In genomic region chr11:6320411-6321207, GRCh38 we compare ENCODE assay signal across 8 cellular contexts. TPM values are rescaled to one million over a fixed set of nuclear protein-coding genes. Genes with fewer than 3 reads are reported as not detected.
DNase-seq lines count a peak whose midpoint lies in the region; ATAC-seq and TF ChIP-seq lines count a peak whose summit lies in the region.

Gene CAVIN3 (minus strand): TSS chr11:6320501. CDS start chr11:6320476, 25 bp downstream.

- H2AFZ ChIP-seq in GM23338 (peak within 1 kb of the TSS; percentile 52), PC-9 (peak within 1 kb of the TSS; percentile 69)

- H3K4me1 ChIP-seq in GM23338 (ENCODE audit: insufficient read depth) (peaks cover 42% of the 10 kb centered on the region), PC-9 (replicated peaks; ENCODE audit: insufficient read depth) (no peaks in the 10 kb centered on the region)

- peak within 1 kb of the TSS; percentile 74 for H3K4me3 ChIP-seq in GM23338
- peak within 1 kb of the TSS; percentile 46 for H3K4me3 ChIP-seq in PC-9
- H3K4me3 ChIP-seq in brain microvascular endothelial cell (ENCODE audit: low read depth, low read length): peak within 1 kb of the TSS; percentile 81
- H3K4me3 ChIP-seq in iPS-18c (ENCODE audit: insufficient read depth, low read depth, low read length): peak within 1 kb of the TSS; percentile 73

- H3K27me3 ChIP-seq in GM23338 (ENCODE audit: insufficient read depth) (peaks cover 21% of the 10 kb centered on the region), PC-9 (ENCODE audit: insufficient read depth, low read depth) (no peaks in the 10 kb centered on the region), brain microvascular endothelial cell (replicated peaks) (no peaks in the 10 kb centered on the region)

- CTCF ChIA-PET in PC-9 (lab: Charles Lee): no interaction called here

- H3K9me3 Mint-ChIP-seq in GM23338: no peaks in the 10 kb centered on the region; the same call in 1 of the 3 replicates

- no peak for TF ChIP-seq CTCF in GM23338 (conservative IDR thresholded peaks at IDR 0.05; ENCODE audit: low read depth in 2 of 2)
- TF ChIP-seq CTCF in PC-9 (conservative IDR thresholded peaks at IDR 0.05): no peak
- no peak for TF ChIP-seq CTCF in brain microvascular endothelial cell (IDR thresholded peaks at IDR 0.05; ENCODE audit: low read depth, low read length, missing control alignments)

- no peaks in the 10 kb centered on the region for H3K36me3 ChIP-seq in GM23338 (ENCODE audit: insufficient read depth)
- no peaks in the 10 kb centered on the region for H3K36me3 ChIP-seq in PC-9 (ENCODE audit: low read depth)
- peaks cover 2% of the 10 kb centered on the region for H3K36me3 ChIP-seq in brain microvascular endothelial cell (replicated peaks)

- H3K27ac ChIP-seq in GM23338 (ENCODE audit: low read depth): peak within 1 kb of the TSS; percentile 83
- no peak within 1 kb of the TSS for H3K27ac ChIP-seq in PC-9
- peak within 1 kb of the TSS; percentile 99 for H3K27ac ChIP-seq in brain microvascular endothelial cell

- H3K36me3 Mint-ChIP-seq in GM23338 (ENCODE audit: low read depth): no peaks in the 10 kb centered on the region; the same call in 1 of the 3 replicates

- no TSS peak for BruUV-seq in PC-9 (replicated peaks; lab: Mats Ljungman, UMichigan)

- no peaks in the 10 kb centered on the region for H3K79me2 ChIP-seq in GM23338 (replicated peaks; ENCODE audit: insufficient read depth)
- no peaks in the 10 kb centered on the region for H3K79me2 ChIP-seq in PC-9 (ENCODE audit: low read depth)

- ATAC-seq in GM23338 (peak; percentile 54), HG03439 (IDR thresholded peaks at IDR 0.05; ENCODE audit: unreplicated experiment) (no peak)

- peaks cover 16% of the 10 kb centered on the region; the same call in 1 of the 2 replicates for H3F3A ChIP-seq in GM23338 (replicated peaks; ENCODE audit: low read depth)
- H3F3A ChIP-seq in PC-9 (ENCODE audit: insufficient read depth, low read depth): no peaks in the 10 kb centered on the region

- POLR2A ChIA-PET in PC-9 (lab: Charles Lee; ENCODE audit: unreplicated experiment): interaction anchor here (0.6 kb wide), 2 partner anchors 33 to 86 kb away, joined by 3 read pairs; partner anchors contain the start of gene FHIP1B

- H4K20me1 ChIP-seq in GM23338 (replicated peaks; ENCODE audit: insufficient read depth): no peaks in the 10 kb centered on the region
- no peaks in the 10 kb centered on the region for H4K20me1 ChIP-seq in PC-9 (ENCODE audit: insufficient read depth)

- H3K4me2 ChIP-seq in GM23338 (peak within 1 kb of the TSS; percentile 92), PC-9 (peak within 1 kb of the TSS; percentile 68)

- peak within 1 kb of the TSS; percentile 78 for H3K4me3 Mint-ChIP-seq in GM23338

- peaks cover 7% of the 10 kb centered on the region for H3K27me3 Mint-ChIP-seq in GM23338 (ENCODE audit: insufficient read depth, low read depth, poor library complexity)

- DNase-seq in EH (ENCODE audit: low read depth) (peak; percentile 93), GM23338 (ENCODE audit: low spot score) (peak; percentile 82), PC-9 (peak in 1 of 2 experiments; percentile 67), brain microvascular endothelial cell (peak; percentile 85), NCI-H1105 (lab: John Stamatoyannopoulos, UW) (no peak)
- peak; percentile 52 for DNase-seq in stimulated activated CD4-positive, alpha-beta T cell treated with anti-CD3 and anti-CD28 coated beads, Interleukin-12 subunit alpha, Interleukin-12 subunit beta, amount 100 ng/mL, for 4 hours

- H3K9me3 ChIP-seq in PC-9 (ENCODE audit: insufficient read depth, low read depth): no peaks in the 10 kb centered on the region
- peaks cover 5% of the 10 kb centered on the region for H3K9me3 ChIP-seq in iPS-18c (ENCODE audit: control insufficient read depth, insufficient read depth, low read length)

- H3K4me1 Mint-ChIP-seq in GM23338: peaks cover 48% of the 10 kb centered on the region

- H3K9me2 ChIP-seq in GM23338 (ENCODE audit: insufficient read depth) (no peaks in the 10 kb centered on the region), PC-9 (ENCODE audit: insufficient read depth) (no peaks in the 10 kb centered on the region)

- in situ Hi-C loops in brain microvascular endothelial cell (cut with HindIII; ENCODE audit: low pct_ligation_motif_present, low sequenced_read_pairs): no loop called here

- intact Hi-C loops in PC-9 (cut with micrococcal nuclease; ENCODE audit: unreplicated experiment): no loop called here

- H3K27ac Mint-ChIP-seq in GM23338: peak within 1 kb of the TSS; percentile 56

TF ChIP-seq in GM23338, 12 proteins besides CTCF, POLR2A, EP300 and RAD21:
- TF ChIP-seq POLR2AphosphoS5 (IDR thresholded peaks at IDR 0.05; ENCODE audit: low read depth) (peak; percentile 69), CREB1 (CRISPR knock-in tag; IDR thresholded peaks at IDR 0.05; ENCODE audit: low read depth) (no peak)

RNA-seq across cellular contexts. Expression of gene CAVIN3, which starts in this region (rescaled TPM):
- 34.2 and 41.3 TPM in 2 replicates for total RNA-seq in GM23338 (2014; rRNA removed; shearing (Covaris generic))
- polyA plus RNA-seq in GM23338 (2016; fragmentation: Nextera tagmentation; extraction: Ambion mirVana): 32.9 and 33.2 TPM in 2 replicates
- 25.7 and 26.0 TPM in 2 replicates for total RNA-seq in PC-9 (2021)
